1 cellular context compared by ENCODE assay signal in the genomic region with DNA sequence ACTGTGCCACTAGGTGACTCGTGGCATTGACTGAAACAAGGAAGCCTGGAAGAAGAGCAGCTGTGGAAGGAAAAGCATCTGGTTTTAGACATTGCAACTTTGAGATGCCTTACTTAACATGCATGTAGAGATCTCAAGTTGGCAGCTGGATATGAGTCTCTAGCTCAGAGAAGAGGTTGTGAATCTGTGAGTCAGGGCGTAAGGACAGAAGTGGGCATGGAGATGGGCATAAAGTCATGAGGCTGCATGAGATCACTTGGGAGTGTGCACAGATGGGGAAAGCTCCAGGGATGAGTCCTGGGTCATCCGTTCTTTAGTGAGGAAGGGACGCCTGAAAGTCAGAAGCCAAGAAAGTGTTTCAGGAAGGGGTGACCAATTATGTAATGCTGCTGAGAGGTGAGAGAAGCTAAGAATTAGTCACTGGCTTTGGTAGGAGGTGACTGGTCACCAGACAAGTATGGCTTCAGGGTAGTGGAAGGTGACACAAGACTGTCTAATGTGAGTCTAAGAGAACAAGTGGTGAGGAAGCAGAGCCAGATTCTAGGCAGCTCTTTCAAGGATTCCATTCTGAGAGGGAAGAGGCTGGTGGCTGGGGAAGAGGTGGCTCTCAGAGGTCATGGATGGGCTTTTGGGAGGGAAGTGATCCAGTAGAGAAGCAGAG.
TF ChIP-seq lines count a peak whose summit lies in the region.

No MANE protein-coding gene starts in this region.

TF ChIP-seq in HepG2, 621 proteins besides CTCF, POLR2A, EP300 and RAD21:
- TF ChIP-seq KLF11 (CRISPR knock-in tag; IDR thresholded peaks at IDR 0.05): no peak
- TF ChIP-seq RARG (CRISPR knock-in tag; IDR thresholded peaks at IDR 0.05; ENCODE audit: low read depth): no peak
- no peak for TF ChIP-seq ZNF605 (CRISPR knock-in tag; IDR thresholded peaks at IDR 0.05)
- no peak for TF ChIP-seq ZNF30 (CRISPR knock-in tag; IDR thresholded peaks at IDR 0.05)
- TF ChIP-seq JUND (CRISPR knock-in tag; IDR thresholded peaks at IDR 0.05): no peak
- TF ChIP-seq ELF1 (CRISPR knock-in tag; IDR thresholded peaks at IDR 0.05): no peak
- TF ChIP-seq ZNF589 (CRISPR knock-in tag; conservative IDR thresholded peaks at IDR 0.05): no peak
- TF ChIP-seq SRY (CRISPR knock-in tag; IDR thresholded peaks at IDR 0.05): no peak
- TF ChIP-seq POLR2AphosphoS5 (IDR thresholded peaks at IDR 0.05; ENCODE audit: low read depth, low read length): peak; percentile 47
- no peak for TF ChIP-seq NFKBIZ (CRISPR knock-in tag; IDR thresholded peaks at IDR 0.05)
- TF ChIP-seq PBX2 (CRISPR knock-in tag; IDR thresholded peaks at IDR 0.05): no peak
- TF ChIP-seq NR2F6 (IDR thresholded peaks at IDR 0.05): no peak
- TF ChIP-seq NR2F6 (CRISPR knock-in tag; IDR thresholded peaks at IDR 0.05): no peak
- TF ChIP-seq ZNF230 (CRISPR knock-in tag; IDR thresholded peaks at IDR 0.05): no peak
- TF ChIP-seq HDAC1 (CRISPR knock-in tag; IDR thresholded peaks at IDR 0.05): no peak
- no peak for TF ChIP-seq ZNF678 (CRISPR knock-in tag; IDR thresholded peaks at IDR 0.05)
- no peak for TF ChIP-seq ZNF431 (CRISPR knock-in tag; IDR thresholded peaks at IDR 0.05; ENCODE audit: borderline replicate concordance, low read depth)
- no peak for TF ChIP-seq GZF1 (CRISPR knock-in tag; IDR thresholded peaks at IDR 0.05)
- no peak for TF ChIP-seq NFE2L1 (CRISPR knock-in tag; IDR thresholded peaks at IDR 0.05; ENCODE audit: borderline replicate concordance)
- no peak for TF ChIP-seq ZNF543 (CRISPR knock-in tag; IDR thresholded peaks at IDR 0.05)
- no peak for TF ChIP-seq ZMYM3 (CRISPR knock-in tag; IDR thresholded peaks at IDR 0.05)
- TF ChIP-seq SPEN (CRISPR knock-in tag; IDR thresholded peaks at IDR 0.05; ENCODE audit: low read depth): peak; percentile 31; the same call in 1 of the 2 replicates
- TF ChIP-seq ZNF709 (CRISPR knock-in tag; IDR thresholded peaks at IDR 0.05): no peak
- no peak for TF ChIP-seq KAT7 (CRISPR knock-in tag; IDR thresholded peaks at IDR 0.05; ENCODE audit: borderline replicate concordance)
- no peak for TF ChIP-seq HNRNPLL (IDR thresholded peaks at IDR 0.05; ENCODE audit: low read depth, low read length, poor library complexity, severe bottlenecking)
- TF ChIP-seq, protein P1, sequence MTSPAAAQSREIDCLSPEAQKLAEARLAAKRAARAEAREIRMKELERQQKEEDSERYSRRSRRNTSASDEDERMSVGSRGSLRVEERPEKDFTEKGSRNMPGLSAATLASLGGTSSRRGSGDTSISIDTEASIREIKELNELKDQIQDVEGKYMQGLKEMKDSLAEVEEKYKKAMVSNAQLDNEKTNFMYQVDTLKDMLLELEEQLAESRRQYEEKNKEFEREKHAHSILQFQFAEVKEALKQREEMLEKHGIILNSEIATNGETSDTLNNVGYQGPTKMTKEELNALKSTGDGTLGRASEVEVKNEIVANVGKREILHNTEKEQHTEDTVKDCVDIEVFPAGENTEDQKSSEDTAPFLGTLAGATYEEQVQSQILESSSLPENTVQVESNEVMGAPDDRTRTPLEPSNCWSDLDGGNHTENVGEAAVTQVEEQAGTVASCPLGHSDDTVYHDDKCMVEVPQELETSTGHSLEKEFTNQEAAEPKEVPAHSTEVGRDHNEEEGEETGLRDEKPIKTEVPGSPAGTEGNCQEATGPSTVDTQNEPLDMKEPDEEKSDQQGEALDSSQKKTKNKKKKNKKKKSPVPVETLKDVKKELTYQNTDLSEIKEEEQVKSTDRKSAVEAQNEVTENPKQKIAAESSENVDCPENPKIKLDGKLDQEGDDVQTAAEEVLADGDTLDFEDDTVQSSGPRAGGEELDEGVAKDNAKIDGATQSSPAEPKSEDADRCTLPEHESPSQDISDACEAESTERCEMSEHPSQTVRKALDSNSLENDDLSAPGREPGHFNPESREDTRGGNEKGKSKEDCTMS (CRISPR knock-in tag; conservative IDR thresholded peaks at IDR 0.05): no peak
- no peak for TF ChIP-seq RCOR2 (CRISPR knock-in tag; IDR thresholded peaks at IDR 0.05)
- TF ChIP-seq ZNF382 (CRISPR knock-in tag; IDR thresholded peaks at IDR 0.05; ENCODE audit: borderline replicate concordance): no peak
- 0 out of 2 replicates have a peak, but pooled peaks have one; percentile 37 for TF ChIP-seq POLR2G (IDR thresholded peaks at IDR 0.05; ENCODE audit: low read depth, low read length)
- no peak for TF ChIP-seq DR1 (CRISPR knock-in tag; IDR thresholded peaks at IDR 0.05)
- TF ChIP-seq ZNF780A (CRISPR knock-in tag; IDR thresholded peaks at IDR 0.05): no peak
- no peak for TF ChIP-seq SNAI1 (CRISPR knock-in tag; IDR thresholded peaks at IDR 0.05; ENCODE audit: borderline replicate concordance)
- TF ChIP-seq TBL1XR1 (IDR thresholded peaks at IDR 0.05; ENCODE audit: borderline replicate concordance, low read length, partially characterized antibody): no peak
- 0 out of 2 replicates have a peak, but pooled peaks have one; percentile 27 for TF ChIP-seq IRF1 (CRISPR knock-in tag; IDR thresholded peaks at IDR 0.05; ENCODE audit: low read depth)
- TF ChIP-seq KIAA2018 (CRISPR knock-in tag; IDR thresholded peaks at IDR 0.05; ENCODE audit: borderline replicate concordance): no peak
- TF ChIP-seq AKAP8 (CRISPR knock-in tag; IDR thresholded peaks at IDR 0.05): 0 out of 2 replicates have a peak, but pooled peaks have one; percentile 30
- TF ChIP-seq, protein P2, sequence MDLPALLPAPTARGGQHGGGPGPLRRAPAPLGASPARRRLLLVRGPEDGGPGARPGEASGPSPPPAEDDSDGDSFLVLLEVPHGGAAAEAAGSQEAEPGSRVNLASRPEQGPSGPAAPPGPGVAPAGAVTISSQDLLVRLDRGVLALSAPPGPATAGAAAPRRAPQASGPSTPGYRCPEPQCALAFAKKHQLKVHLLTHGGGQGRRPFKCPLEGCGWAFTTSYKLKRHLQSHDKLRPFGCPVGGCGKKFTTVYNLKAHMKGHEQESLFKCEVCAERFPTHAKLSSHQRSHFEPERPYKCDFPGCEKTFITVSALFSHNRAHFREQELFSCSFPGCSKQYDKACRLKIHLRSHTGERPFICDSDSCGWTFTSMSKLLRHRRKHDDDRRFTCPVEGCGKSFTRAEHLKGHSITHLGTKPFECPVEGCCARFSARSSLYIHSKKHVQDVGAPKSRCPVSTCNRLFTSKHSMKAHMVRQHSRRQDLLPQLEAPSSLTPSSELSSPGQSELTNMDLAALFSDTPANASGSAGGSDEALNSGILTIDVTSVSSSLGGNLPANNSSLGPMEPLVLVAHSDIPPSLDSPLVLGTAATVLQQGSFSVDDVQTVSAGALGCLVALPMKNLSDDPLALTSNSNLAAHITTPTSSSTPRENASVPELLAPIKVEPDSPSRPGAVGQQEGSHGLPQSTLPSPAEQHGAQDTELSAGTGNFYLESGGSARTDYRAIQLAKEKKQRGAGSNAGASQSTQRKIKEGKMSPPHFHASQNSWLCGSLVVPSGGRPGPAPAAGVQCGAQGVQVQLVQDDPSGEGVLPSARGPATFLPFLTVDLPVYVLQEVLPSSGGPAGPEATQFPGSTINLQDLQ (CRISPR knock-in tag; IDR thresholded peaks at IDR 0.05): no peak
- no peak for TF ChIP-seq CBFB (CRISPR knock-in tag; IDR thresholded peaks at IDR 0.05)
- TF ChIP-seq PAF1 (CRISPR knock-in tag; IDR thresholded peaks at IDR 0.05): 0 out of 2 replicates have a peak, but pooled peaks have one; percentile 33
